Comparison of ENCODE assay signal across 1 cellular context in the genomic region with DNA sequence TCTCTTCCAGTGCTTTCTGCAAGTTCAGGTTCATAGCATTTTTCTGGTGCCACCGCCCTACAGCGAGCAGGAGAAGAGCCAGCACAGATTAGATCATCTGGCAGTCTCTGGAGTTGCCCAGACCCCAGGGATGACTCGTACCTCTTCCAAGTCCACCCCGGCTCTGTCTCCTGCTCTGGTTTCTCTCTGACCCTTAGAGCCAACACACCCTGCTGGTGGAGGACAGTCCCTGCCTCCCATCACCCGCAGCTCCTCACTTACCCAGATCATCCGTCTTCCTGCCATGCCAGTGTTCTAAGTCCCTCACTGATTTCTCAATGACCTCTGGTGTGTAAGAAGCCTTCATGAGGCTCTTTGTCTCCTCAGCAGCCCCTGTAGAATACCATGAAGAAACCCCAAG.
TF ChIP-seq lines count a peak whose summit lies in the region.

No MANE protein-coding gene starts in this region.

TF ChIP-seq in HCT116, 20 proteins besides CTCF, POLR2A, EP300 and RAD21 (continued from another document):
- TF ChIP-seq TCF7L2 (IDR thresholded peaks at IDR 0.05; ENCODE audit: borderline replicate concordance, extremely low read depth, insufficient read depth, insufficient read length) (no peak), EGR1 (IDR thresholded peaks at IDR 0.05; ENCODE audit: low read depth) (no peak), SIN3A (IDR thresholded peaks at IDR 0.05; ENCODE audit: low read depth) (no peak)
- TF ChIP-seq, protein P1, sequence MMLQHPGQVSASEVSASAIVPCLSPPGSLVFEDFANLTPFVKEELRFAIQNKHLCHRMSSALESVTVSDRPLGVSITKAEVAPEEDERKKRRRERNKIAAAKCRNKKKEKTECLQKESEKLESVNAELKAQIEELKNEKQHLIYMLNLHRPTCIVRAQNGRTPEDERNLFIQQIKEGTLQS (IDR thresholded peaks at IDR 0.05), result no peak
